Comparison of ENCODE assay signal across 9 cellular contexts in the genomic region with DNA sequence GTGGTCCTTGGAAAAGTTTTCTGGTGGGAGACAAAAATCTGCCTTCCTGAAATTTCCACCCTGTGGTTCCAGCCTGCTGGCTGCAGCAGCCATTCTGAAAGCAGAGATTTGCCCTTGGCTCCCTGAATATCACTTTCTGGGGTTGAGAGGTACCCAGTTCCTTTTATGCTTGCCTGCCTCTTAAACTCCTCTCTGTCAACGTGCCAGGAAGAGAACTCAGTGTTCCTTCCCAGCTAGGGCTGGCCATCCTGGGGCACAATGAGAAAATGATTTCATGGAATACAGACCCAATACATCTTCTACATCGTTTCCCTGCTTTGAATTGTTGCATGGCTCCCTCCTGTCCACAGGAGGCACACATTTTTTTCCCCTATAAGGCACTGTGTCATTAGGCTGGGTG. TPM values are rescaled to one million over a fixed set of nuclear protein-coding genes. Genes with fewer than 3 reads are reported as not detected.
DNase-seq lines count a peak whose midpoint lies in the region; ATAC-seq and TF ChIP-seq lines count a peak whose summit lies in the region.
"Had no signal": no experiment of that assay in that cellular context is flagged by ENCODE, and none has a peak within 500 bp of the region (broad histone marks: within the 10 kb centered on the region; RNA-seq: fewer than 3 reads in every experiment).

No MANE protein-coding gene starts in this region.

- peak; percentile 13 for TF ChIP-seq CTCF in DND-41 (IDR thresholded peaks at IDR 0.05; ENCODE audit: borderline replicate concordance, extremely low read depth, low read length, poor library complexity, severe bottlenecking)

- 39 to 52% methylated on average over 2 of the region's 2 CpGs for WGBS in esophagus, 2 donors

- ATAC-seq in DND-41 (ENCODE audit: insufficient read depth, low read depth), result no peak
- ATAC-seq in HG03354 (IDR thresholded peaks at IDR 0.05; ENCODE audit: poor library complexity, severe bottlenecking, unreplicated experiment), result no peak
- no peak for ATAC-seq in GM21737 (IDR thresholded peaks at IDR 0.05; ENCODE audit: unreplicated experiment)

- peak overlapping the region; percentile 82; the same call in 1 of the 2 replicates for H2AFZ ChIP-seq in DND-41 (ENCODE audit: low read depth, low read length)

- H3K27me3 ChIP-seq in DND-41 (ENCODE audit: insufficient read depth, low read length, poor library complexity) (no peaks in the 10 kb centered on the region), esophagus (ENCODE audit: control insufficient read depth in 1 of 2, insufficient read depth in 2 of 2, low read length in 2 of 2) (no peaks in the 10 kb centered on the region), skeletal muscle tissue (ENCODE audit: control insufficient read depth in 3 of 3, insufficient read depth in 3 of 3, low read length in 3 of 3) (no peaks in the 10 kb centered on the region)
- H3K27me3 ChIP-seq: SJCRH30 had no signal

- H3K36me3 ChIP-seq in DND-41 (ENCODE audit: insufficient read depth, low read length) (peaks cover 21% of the 10 kb centered on the region), esophagus (ENCODE audit: control insufficient read depth in 2 of 2, insufficient read depth in 2 of 2, low read length in 1 of 2) (no peaks in the 10 kb centered on the region), skeletal muscle tissue (ENCODE audit: control insufficient read depth in 3 of 3, insufficient read depth in 3 of 3, low read length in 3 of 3) (no peaks in the 10 kb centered on the region)

- H3K79me2 ChIP-seq in DND-41 (ENCODE audit: insufficient read depth, low read length), result peaks cover 33% of the 10 kb centered on the region

- H3K9ac ChIP-seq in DND-41 (ENCODE audit: low read depth, low read length), result 0 out of 2 replicates have a peak overlapping the region, but pooled peaks have one; percentile 84
- H3K9ac ChIP-seq in skeletal muscle tissue (ENCODE audit: low read depth in 1 of 3, low read length in 3 of 3), result no peak overlapping the region

- H3K27ac ChIP-seq in DND-41 (ENCODE audit: low read length), result no peak overlapping the region
- H3K27ac ChIP-seq in esophagus (ENCODE audit: low read depth in 2 of 2, low read length in 1 of 2), result peak overlapping the region; percentile 20 to 53
- peak overlapping the region; percentile 94 for H3K27ac ChIP-seq in skeletal muscle tissue (ENCODE audit: low read depth, low read length)
- H3K27ac ChIP-seq: SJCRH30 had no signal

- H3K4me1 ChIP-seq in DND-41 (ENCODE audit: insufficient read depth, low read length), result peaks cover 36% of the 10 kb centered on the region
- H3K4me1 ChIP-seq in esophagus (ENCODE audit: control insufficient read depth in 2 of 2, insufficient read depth in 2 of 2, low read length in 1 of 2), result no peaks in the 10 kb centered on the region
- H3K4me1 ChIP-seq in skeletal muscle tissue (ENCODE audit: control insufficient read depth in 3 of 3, insufficient read depth in 3 of 3, low read length in 3 of 3), result peaks cover 21 to 26% (median 22%) of the 10 kb centered on the region in 3 donors

- peaks cover under 1% of the 10 kb centered on the region; the same call in 1 of the 2 replicates for H4K20me1 ChIP-seq in DND-41 (ENCODE audit: insufficient read depth, low read length)

- no peak overlapping the region for H3K4me2 ChIP-seq in DND-41 (ENCODE audit: insufficient read depth, low read length)

- no peak for DNase-seq in DND-41
- DNase-seq in M059J (ENCODE audit: low read depth), result peak; percentile 37
- no peak for DNase-seq in central memory CD4-positive, alpha-beta T cell
- DNase-seq: GDM1 had no signal

- no peak overlapping the region for H3K4me3 ChIP-seq in DND-41 (ENCODE audit: low read depth in 1 of 2, low read length in 2 of 2)
- no peak overlapping the region for H3K4me3 ChIP-seq in esophagus (ENCODE audit: low read depth in 1 of 2, low read length in 2 of 2)
- H3K4me3 ChIP-seq in skeletal muscle tissue (ENCODE audit: low read length in 3 of 3), result no peak overlapping the region
- H3K4me3 ChIP-seq: SJCRH30 had no signal

- H3K9me3 ChIP-seq in DND-41 (ENCODE audit: insufficient read depth, low read length, severe bottlenecking) (no peaks in the 10 kb centered on the region), esophagus (ENCODE audit: control insufficient read depth in 2 of 2, insufficient read depth in 1 of 2, low read depth in 1 of 2, low read length in 1 of 2) (no peaks in the 10 kb centered on the region), skeletal muscle tissue (ENCODE audit: control insufficient read depth in 3 of 3, low read length in 3 of 3) (no peaks in the 10 kb centered on the region)
- H3K9me3 ChIP-seq: SJCRH30 had no signal

RNA-seq across cellular contexts. Expression of gene DSN1, which starts 1.6 kb away (rescaled TPM):
- 73.1 and 84.9 TPM in 2 replicates for total RNA-seq in M059J (2014; rRNA removed; shearing (Covaris generic))
- 1 to 10 TPM; 7.6 to 9.4 TPM for polyA plus RNA-seq in esophagus
- 5.7 TPM for total RNA-seq in skeletal muscle tissue

RNA-seq across cellular contexts. Expression of gene NDRG3, which starts 29.3 kb away (rescaled TPM):
- 49.7 and 50.3 TPM in 2 replicates for total RNA-seq in M059J (2014; rRNA removed; shearing (Covaris generic))
- polyA plus RNA-seq in esophagus, result 10 to 100 TPM; 14.6 TPM
- 15.1 TPM for total RNA-seq in skeletal muscle tissue

Comparison
In these comparisons a context has a peak if more than half of its experiments do, and no peak if none do; other contexts are left out.
1. RNA of gene DSN1, which starts 1.6 kb away (total RNA-seq): 73.1 to 84.9 TPM in M059J; 5.7 TPM in skeletal muscle tissue (single experiment); every median in the first group is over 10 times any median in the second.